ENCODE assay signal across 8 cellular contexts in genomic region chr10:116848032-116848911, GRCh38. TPM values are rescaled to one million over a fixed set of nuclear protein-coding genes. Genes with fewer than 3 reads are reported as not detected.
DNase-seq lines count a peak whose midpoint lies in the region; ATAC-seq and TF ChIP-seq lines count a peak whose summit lies in the region.

No MANE protein-coding gene starts in this region.

- no peak overlapping the region for H4K8ac ChIP-seq in neuronal stem cell (ENCODE audit: low read depth, low read length)

- H3K79me1 ChIP-seq in neuronal stem cell (ENCODE audit: low read depth, low read length), result peaks cover 2% of the 10 kb centered on the region

- intact Hi-C loops in activated CD4-positive, alpha-beta T cell treated with anti-CD3 and anti-CD28 coated beads, Interleukin-2, amount 10 ng/mL, durations not matched to agents 24 days and 14 days (cut with micrococcal nuclease), result no loop called here
- intact Hi-C loops in dorsolateral prefrontal cortex (cut with DNase I), result no loop called here

- no peak overlapping the region for H3K4ac ChIP-seq in neuronal stem cell (ENCODE audit: low read length)

- H3K9me3 Mint-ChIP-seq in activated CD4-positive, alpha-beta T cell treated with anti-CD3 and anti-CD28 coated beads, Interleukin-2, amount 10 ng/mL, durations not matched to agents 24 days and 14 days, result no peaks in the 10 kb centered on the region

- peak overlapping the region; percentile 10 for H2BK120ac ChIP-seq in neuronal stem cell (ENCODE audit: low read depth, low read length)

- peak overlapping the region; percentile 93 for H3K18ac ChIP-seq in neuronal stem cell (ENCODE audit: low read length)

- H3K36me3 ChIP-seq in MG63 (no peaks in the 10 kb centered on the region), neuronal stem cell (replicated peaks in 1 of 2; ENCODE audit: control insufficient read depth in 2 of 2, insufficient read depth in 2 of 2, low read length in 2 of 2) (no peaks in the 10 kb centered on the region), SJCRH30 (no peaks in the 10 kb centered on the region)

- H3K4me3 ChIP-seq in MG63 (peak overlapping the region; percentile 52), dorsolateral prefrontal cortex (peak overlapping the region; percentile 61 to 95 (median 81)), neuronal stem cell (ENCODE audit: low read length in 2 of 2) (peak overlapping the region; percentile 59 to 88), SJCRH30 (no peak overlapping the region)

- H3K36me3 Mint-ChIP-seq in activated CD4-positive, alpha-beta T cell treated with anti-CD3 and anti-CD28 coated beads, Interleukin-2, amount 10 ng/mL, durations not matched to agents 24 days and 14 days (ENCODE audit: low read depth), result no peaks in the 10 kb centered on the region

- no peak overlapping the region for H3K14ac ChIP-seq in neuronal stem cell (ENCODE audit: low read length)

- peak overlapping the region; percentile 95 for H3K4me2 ChIP-seq in neuronal stem cell (ENCODE audit: insufficient read depth, low read length, poor library complexity, severe bottlenecking)

- ATAC-seq in GM21786 (IDR thresholded peaks at IDR 0.05; ENCODE audit: unreplicated experiment), result peak; percentile 59

- H3K27ac Mint-ChIP-seq in activated CD4-positive, alpha-beta T cell treated with anti-CD3 and anti-CD28 coated beads, Interleukin-2, amount 10 ng/mL, durations not matched to agents 24 days and 14 days, result no peak overlapping the region

- H3K4me1 ChIP-seq in neuronal stem cell (ENCODE audit: control insufficient read depth in 2 of 2, insufficient read depth in 1 of 2, low read depth in 1 of 2, low read length in 2 of 2) (peaks cover 5 to 15% of the 10 kb centered on the region in 2 donors), SJCRH30 (no peaks in the 10 kb centered on the region)

- peaks cover 47% of the 10 kb centered on the region for H3K27me3 Mint-ChIP-seq in activated CD4-positive, alpha-beta T cell treated with anti-CD3 and anti-CD28 coated beads, Interleukin-2, amount 10 ng/mL, durations not matched to agents 24 days and 14 days

- H3K4me1 Mint-ChIP-seq in activated CD4-positive, alpha-beta T cell treated with anti-CD3 and anti-CD28 coated beads, Interleukin-2, amount 10 ng/mL, durations not matched to agents 24 days and 14 days, result peaks cover 7% of the 10 kb centered on the region

- H3K23ac ChIP-seq in neuronal stem cell (ENCODE audit: low read depth, low read length, poor library complexity), result no peak overlapping the region

- peak overlapping the region; percentile 51 for H2BK15ac ChIP-seq in neuronal stem cell (ENCODE audit: low read length)

- no peak overlapping the region for H4K91ac ChIP-seq in neuronal stem cell (ENCODE audit: low read depth, low read length, poor library complexity)

- no peak overlapping the region for H2BK12ac ChIP-seq in neuronal stem cell (ENCODE audit: low read length)

- peak; percentile 58 for DNase-seq in activated CD4-positive, alpha-beta T cell treated with anti-CD3 and anti-CD28 coated beads, Interleukin-2, amount 10 ng/mL, durations not matched to agents 24 days and 14 days
- DNase-seq in activated CD4-positive, alpha-beta T cell treated with anti-CD3 and anti-CD28 coated beads for 1 hour, result no peak
- no peak for DNase-seq in MG63
- peak in 2 of 10 donors; percentile 5 to 53 for DNase-seq in dorsolateral prefrontal cortex
- no peak for DNase-seq in neuronal stem cell (ENCODE audit: low spot score)
- DNase-seq in SJCRH30, result no peak
- no peak for DNase-seq in NCI-H524 treated with DMSO at 0.1 percent for 48 hours (lab: John Stamatoyannopoulos, UW)

- H3K4me3 Mint-ChIP-seq in activated CD4-positive, alpha-beta T cell treated with anti-CD3 and anti-CD28 coated beads, Interleukin-2, amount 10 ng/mL, durations not matched to agents 24 days and 14 days, result peak overlapping the region; percentile 12

- TF ChIP-seq CTCF in dorsolateral prefrontal cortex (IDR thresholded peaks at IDR 0.05 in 54 of 56, conservative IDR thresholded peaks at IDR 0.05 in 2 of 56; ENCODE audit: low read depth in 1 of 56, partially characterized antibody in 56 of 56), result no peak

- H2AFZ ChIP-seq in neuronal stem cell (ENCODE audit: low read length), result peak overlapping the region; percentile 95

- H3K27me3 ChIP-seq in MG63 (no peaks in the 10 kb centered on the region), dorsolateral prefrontal cortex (no peaks in the 10 kb centered on the region), neuronal stem cell (ENCODE audit: control insufficient read depth in 3 of 3, insufficient read depth in 3 of 3, low read depth in 1 of 3, low read length in 3 of 3) (peaks cover 0 to 43% (median 0%) of the 10 kb centered on the region in 3 experiments), SJCRH30 (no peaks in the 10 kb centered on the region)

- peak overlapping the region in 49 of 59 donors; percentile 38 to 93 (median 83) for H3K27ac ChIP-seq in dorsolateral prefrontal cortex
- H3K27ac ChIP-seq in neuronal stem cell (replicated peaks; ENCODE audit: low read length), result peak overlapping the region; percentile 86
- no peak overlapping the region for H3K27ac ChIP-seq in SJCRH30

- H2AK5ac ChIP-seq in neuronal stem cell (ENCODE audit: low read depth, low read length), result peak overlapping the region; percentile 1

- no peak overlapping the region for H3K9ac ChIP-seq in neuronal stem cell (ENCODE audit: low read depth, low read length, poor library complexity)

- H3K9me3 ChIP-seq in MG63, result no peaks in the 10 kb centered on the region
- H3K9me3 ChIP-seq in neuronal stem cell (replicated peaks in 1 of 2; ENCODE audit: control insufficient read depth in 2 of 2, insufficient read depth in 1 of 2, low read depth in 1 of 2, low read length in 2 of 2), result no peaks in the 10 kb centered on the region
- H3K9me3 ChIP-seq in SJCRH30 (replicated peaks), result no peaks in the 10 kb centered on the region

- H2BK5ac ChIP-seq in neuronal stem cell (ENCODE audit: low read length), result no peak overlapping the region

- no CpG with 5 or more reads among the region's 16 CpGs for WGBS in neuronal stem cell (ENCODE audit: extremely low coverage in 2 of 2, insufficient read length in 2 of 2, insufficient replicate concordance in 1 of 2), 2 donors

RNA-seq across cellular contexts. Expression of gene ENO4, which starts 1.0 kb away (rescaled TPM):
- not detected in 2 replicates for total RNA-seq in activated CD4-positive, alpha-beta T cell treated with anti-CD3 and anti-CD28 coated beads, Interleukin-2, amount 10 ng/mL, durations not matched to agents 24 days and 14 days
- 0.69 and 2.5 TPM in 2 replicates for total RNA-seq in MG63 (2014; rRNA removed; shearing (Covaris generic); ENCODE audit: low replicate concordance)
- 1 to 10 TPM in 109 of 120 experiments, under 1 TPM in 10, not detected in 1; 0.31 to 5.4 (median 2.0) TPM for total RNA-seq in dorsolateral prefrontal cortex
- polyA plus RNA-seq in neuronal stem cell (2013, experiment 1 of 2), result 1.9 TPM
- polyA plus RNA-seq in neuronal stem cell (2013, experiment 2 of 2), result 1.3 TPM
- 0.08 TPM in 1 of 2 replicates, not detected in the other for total RNA-seq in SJCRH30 (2014; rRNA removed; shearing (Covaris generic))
